Comparison of ENCODE assay signal across 1 cellular context in genomic region chr12:89384750-89385273, GRCh38.
A peak's percentile ranks its signal among the peaks of the same experiment; 100 is the strongest.
TF ChIP-seq lines count a peak whose summit lies in the region.

No MANE protein-coding gene starts in this region.

TF ChIP-seq in liver, 16 proteins besides CTCF, POLR2A, EP300 and RAD21 (continued from another document):
- TF ChIP-seq ZBTB33 (IDR thresholded peaks at IDR 0.05) (no peak), RXRA (IDR thresholded peaks at IDR 0.05) (no peak), EGR1 (IDR thresholded peaks at IDR 0.05; ENCODE audit: low read depth in 2 of 2) (peak in 1 of 2 donors; percentile 35), NR2F2 (IDR thresholded peaks at IDR 0.05) (no peak), FOXA2 (IDR thresholded peaks at IDR 0.05) (no peak), HNF4A (conservative IDR thresholded peaks at IDR 0.05) (no peak), ATF3 (IDR thresholded peaks at IDR 0.05) (peak; percentile 1), GABPA (IDR thresholded peaks at IDR 0.05 in 1 of 2, conservative IDR thresholded peaks at IDR 0.05 in 1 of 2) (no peak), SP1 (IDR thresholded peaks at IDR 0.05) (no peak)
